Comparison of ENCODE assay signal across 28 cellular contexts in genomic region chr2:120711694-120712093, GRCh38. TPM values are rescaled to one million over a fixed set of nuclear protein-coding genes. Genes with fewer than 3 reads are reported as not detected.
"Had no signal": no experiment of that assay in that cellular context is flagged by ENCODE, and none has a peak within 500 bp of the region (broad histone marks: within the 10 kb centered on the region; RNA-seq: fewer than 3 reads in every experiment).

No MANE protein-coding gene starts in this region.

- FAIRE-seq: colon, endothelial cell of umbilical vein, frontal cortex, pancreas, urothelium cell line had no signal

- DNase-seq: activated CD4-positive, alpha-beta T cell treated with anti-CD3 and anti-CD28 coated beads, Interleukin-2, amount 50 U/mL, for 48 hours; activated CD8-positive, alpha-beta memory T cell treated with anti-CD3 and anti-CD28 coated beads, Interleukin-2, amount 50 U/mL, for 48 hours; activated naive CD4-positive, alpha-beta T cell treated with anti-CD3 and anti-CD28 coated beads for 36 hours; activated naive CD8-positive, alpha-beta T cell treated with anti-CD3 and anti-CD28 coated beads, Interleukin-2, amount 10 ng/mL, durations not matched to agents 7 days and 5 days; activated T-cell treated with anti-CD3 and anti-CD28 coated beads, Interleukin-2, amount 50 U/mL, for 4 hours; amygdala; central memory CD4-positive, alpha-beta T cell; effector memory CD4-positive, alpha-beta T cell; left ventricle myocardium superior; pancreas; right cardiac atrium; stimulated activated CD4-positive, alpha-beta T cell treated with anti-CD3 and anti-CD28 coated beads, Interleukin-12 subunit alpha, Interleukin-12 subunit beta, amount 100 ng/mL, for 4 hours; stimulated activated CD4-positive, alpha-beta T cell treated with anti-CD3 and anti-CD28 coated beads, Interleukin-4, amount 100 ng/mL, for 4 hours; stimulated activated naive CD8-positive, alpha-beta T cell treated with anti-CD3 and anti-CD28 coated beads, Interleukin-15, Interleukin-2, amounts not matched to agents 100 U/mL and 50 U/mL, for 24 hours; T-helper 9 cell; thyroid gland had no signal

- H3K4me3 Mint-ChIP-seq: activated naive CD4-positive, alpha-beta T cell treated with anti-CD3 and anti-CD28 coated beads for 36 hours; activated naive CD8-positive, alpha-beta T cell treated with anti-CD3 and anti-CD28 coated beads, Interleukin-2, amount 10 ng/mL, durations not matched to agents 7 days and 5 days; activated T-cell treated with anti-CD3 and anti-CD28 coated beads, Interleukin-2, amount 50 U/mL, for 4 hours; memory B cell; nephron had no signal

- H3K36me3 Mint-ChIP-seq: activated naive CD8-positive, alpha-beta T cell treated with anti-CD3 and anti-CD28 coated beads, Interleukin-2, amount 10 ng/mL, durations not matched to agents 7 days and 5 days; memory B cell had no signal

- H2AFZ ChIP-seq: hepatocyte had no signal

- H3K4me1 Mint-ChIP-seq: memory B cell had no signal

- H3K4me3 ChIP-seq: hepatocyte, pancreas, thyroid gland had no signal

- H3K9me3 Mint-ChIP-seq: activated naive CD4-positive, alpha-beta T cell treated with anti-CD3 and anti-CD28 coated beads for 36 hours; activated naive CD8-positive, alpha-beta T cell treated with anti-CD3 and anti-CD28 coated beads, Interleukin-2, amount 10 ng/mL, durations not matched to agents 7 days and 5 days; activated T-cell treated with anti-CD3 and anti-CD28 coated beads, Interleukin-2, amount 50 U/mL, for 4 hours; activated T-helper 2 cell treated with anti-CD3 and anti-CD28 coated beads, Interferon-gamma antibody, Interleukin-2, Interleukin-4, amounts not matched to agents 10 μg/mL and 5 μg/mL and 100 μg/mL, durations not matched to agents 14 hours and 24 hours and 36 hours; memory B cell had no signal

- H3K79me2 ChIP-seq: hepatocyte had no signal

- H3K36me3 ChIP-seq: pancreas, thyroid gland had no signal

- H3K27me3 ChIP-seq: pancreas had no signal

- H3K27ac ChIP-seq: hepatocyte, pancreas, thyroid gland had no signal

- ATAC-seq: activated T-cell treated with anti-CD3 and anti-CD28 coated beads, Interleukin-2, amount 50 U/mL, for 4 hours; esophagus mucosa; pancreas; right cardiac atrium; stimulated activated naive CD8-positive, alpha-beta T cell treated with anti-CD3 and anti-CD28 coated beads, Interleukin-15, Interleukin-2, amounts not matched to agents 100 U/mL and 50 U/mL, for 24 hours had no signal

- H3K4me2 ChIP-seq: hepatocyte had no signal

- H3K4me1 ChIP-seq: pancreas, thyroid gland had no signal

- H3K27ac Mint-ChIP-seq: activated naive CD4-positive, alpha-beta T cell treated with anti-CD3 and anti-CD28 coated beads for 36 hours; activated naive CD8-positive, alpha-beta T cell treated with anti-CD3 and anti-CD28 coated beads, Interleukin-2, amount 10 ng/mL, durations not matched to agents 7 days and 5 days; activated T-helper 2 cell treated with anti-CD3 and anti-CD28 coated beads, Interferon-gamma antibody, Interleukin-2, Interleukin-4, amounts not matched to agents 10 μg/mL and 5 μg/mL and 100 μg/mL, durations not matched to agents 14 hours and 24 hours and 36 hours; memory B cell had no signal

- H3K9me3 ChIP-seq: pancreas, thyroid gland had no signal

RNA-seq across cellular contexts. Expression of gene GLI2, which starts 24.0 kb away (rescaled TPM):
- total RNA-seq: activated CD8-positive, alpha-beta memory T cell treated with anti-CD3 and anti-CD28 coated beads for 36 hours; activated naive CD4-positive, alpha-beta T cell treated with anti-CD3 and anti-CD28 coated beads for 36 hours; mononuclear cell; pulmonary artery endothelial cell had no signal
- polyA plus RNA-seq: endothelial cell of umbilical vein had no signal
